ENCODE assay signal across 15 cellular contexts in the genomic region with DNA sequence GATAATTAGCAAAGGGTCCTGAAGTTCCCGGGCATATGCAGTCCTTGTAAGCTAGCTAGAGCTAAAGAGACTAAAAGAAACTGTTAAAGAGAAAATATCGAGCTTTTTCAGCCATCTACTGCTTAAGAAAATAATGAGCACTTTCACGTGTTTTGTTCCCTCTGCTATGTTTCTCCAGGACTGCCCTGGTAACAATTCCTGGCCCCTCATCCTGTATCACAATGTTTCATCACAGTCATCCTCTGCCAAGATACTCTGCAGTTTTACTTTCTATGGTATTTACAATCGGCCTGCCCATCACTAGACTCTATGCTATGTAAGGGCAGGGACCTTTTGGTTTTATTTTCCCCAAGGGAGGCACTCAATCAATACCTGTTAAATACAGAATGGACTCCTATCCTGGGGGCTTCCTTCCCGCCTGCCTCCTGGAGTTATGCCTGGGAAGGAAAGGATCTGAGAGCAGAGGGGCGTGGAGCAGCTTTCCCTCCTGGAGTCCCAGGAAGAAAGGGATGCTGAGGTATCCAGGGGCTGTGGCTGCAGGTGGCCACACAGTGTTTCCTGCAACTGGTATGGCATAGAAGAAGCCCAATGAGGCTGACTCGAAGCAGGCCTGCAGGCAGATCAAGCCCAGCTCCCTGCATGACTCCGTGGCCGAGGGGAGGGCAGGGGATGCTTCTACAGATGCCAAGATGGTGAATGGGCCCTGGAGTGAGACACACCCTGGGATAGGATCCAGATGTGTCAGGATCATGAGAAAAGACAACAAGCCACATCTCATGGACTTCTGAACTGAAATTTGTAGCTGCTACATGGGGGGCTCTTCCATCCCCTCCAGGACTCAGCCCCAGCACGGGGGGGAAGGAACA. TPM values are rescaled to one million over a fixed set of nuclear protein-coding genes. Genes with fewer than 3 reads are reported as not detected.
DNase-seq lines count a peak whose midpoint lies in the region; TF ChIP-seq lines count a peak whose summit lies in the region.
"Had no signal": no experiment of that assay in that cellular context is flagged by ENCODE, and none has a peak within 500 bp of the region (broad histone marks: within the 10 kb centered on the region; RNA-seq: fewer than 3 reads in every experiment).

No MANE protein-coding gene starts in this region.

- no peak for TF ChIP-seq EP300 in esophagus muscularis mucosa (IDR thresholded peaks at IDR 0.05)

- peaks cover 7% of the 10 kb centered on the region; the same call in 1 of the 2 replicates for H3K9me3 ChIP-seq in MG63
- peaks cover 0 to 11% (median 0%) of the 10 kb centered on the region in 4 donors for H3K9me3 ChIP-seq in esophagus muscularis mucosa

- 56% methylated on average over 10 of the region's 10 CpGs for whole genome bisulfite sequencing in esophagus muscularis mucosa

- no peak overlapping the region for H3K4me3 ChIP-seq in MG63
- no peak overlapping the region for H3K4me3 ChIP-seq in esophagus muscularis mucosa

- no peak for TF ChIP-seq CTCF in esophagus muscularis mucosa (IDR thresholded peaks at IDR 0.05)

- peaks cover 0 to 33% (median 12%) of the 10 kb centered on the region in 4 donors for H3K4me1 ChIP-seq in esophagus muscularis mucosa

- no peak for TF ChIP-seq POLR2A in esophagus muscularis mucosa (IDR thresholded peaks at IDR 0.05; ENCODE audit: low read depth)

- intact Hi-C loops in esophagus muscularis mucosa (cut with DNase I), result no loop called here
- intact Hi-C loops in posterior vena cava (cut with DNase I), result loop anchor here in 1 of 2 donors (2.0 kb wide), 1 partner anchor 70 kb away; no protein-coding TSS in a partner anchor

- H3K36me3 ChIP-seq in MG63 (no peaks in the 10 kb centered on the region), esophagus muscularis mucosa (no peaks in the 10 kb centered on the region)

- DNase-seq in Daoy (ENCODE audit: low read depth), result peak; percentile 44
- DNase-seq in MG63, result peak; percentile 89
- no peak for DNase-seq in esophagus muscularis mucosa (ENCODE audit: extremely low spot score)
- DNase-seq in posterior vena cava (ENCODE audit: low spot score), result peak; percentile 78
- DNase-seq in NCI-H2196 (lab: John Stamatoyannopoulos, UW; ENCODE audit: unreplicated experiment), result no peak
- DNase-seq in stimulated activated CD4-positive, alpha-beta T cell treated with anti-CD3 and anti-CD28 coated beads, Interleukin-2, amount 100 ng/mL, for 24 hours, result no peak
- DNase-seq in NCI-H2107 (lab: John Stamatoyannopoulos, UW), result no peak
- DNase-seq in HuH-7.5 (ENCODE audit: low spot score), result no peak
- DNase-seq: activated T-cell treated with anti-CD3 and anti-CD28 coated beads, Interleukin-2, amount 50 U/mL, for 72 hours; amygdala; DMS79 treated with DMSO at 0.1 percent for 48 hours; NCI-H1105 treated with DMSO at 0.1 percent for 48 hours; occipital lobe; small intestine; stimulated activated naive CD8-positive, alpha-beta T cell treated with anti-CD3 and anti-CD28 coated beads, Interleukin-15, amount 100 ng/mL, for 72 hours had no signal

- H3K27me3 ChIP-seq in MG63 (no peaks in the 10 kb centered on the region), esophagus muscularis mucosa (no peaks in the 10 kb centered on the region)

- peak overlapping the region; percentile 17 to 55 (median 30) for H3K27ac ChIP-seq in esophagus muscularis mucosa (replicated peaks in 1 of 4)

RNA-seq across cellular contexts. Expression of a gene that starts 53.0 kb away (rescaled TPM):
- 0.06 TPM in 1 of 2 replicates, not detected in the other for total RNA-seq in Daoy (2014; rRNA removed; shearing (Covaris generic))
- not detected in 2 replicates for total RNA-seq in MG63 (2014; rRNA removed; shearing (Covaris generic); ENCODE audit: low replicate concordance)
- total RNA-seq in esophagus muscularis mucosa (not detected), posterior vena cava (not detected)

Comparison
In these comparisons a context has a peak if more than half of its experiments do, and no peak if none do; other contexts are left out.
1. DNase-seq: peak in Daoy (single experiment), MG63 (single experiment) and posterior vena cava (single experiment); none in esophagus muscularis mucosa (single experiment), NCI-H2196 (single experiment), stimulated activated CD4-positive, alpha-beta T cell treated with anti-CD3 and anti-CD28 coated beads, Interleukin-2, amount 100 ng/mL, for 24 hours (0 of 2), NCI-H2107 (single experiment) and HuH-7.5 (single experiment).